In genomic region chr22:50603511-50604255, GRCh38 we compare ENCODE assay signal across 20 cellular contexts. TPM values are rescaled to one million over a fixed set of nuclear protein-coding genes. Genes with fewer than 3 reads are reported as not detected.
"Had no signal": no experiment of that assay in that cellular context is flagged by ENCODE, and none has a peak within 500 bp of the region (broad histone marks: within the 10 kb centered on the region; RNA-seq: fewer than 3 reads in every experiment).

No MANE protein-coding gene starts in this region.

- H3K4me1 ChIP-seq: gastrocnemius medialis had no signal

- H3K4me3 ChIP-seq: gastrocnemius medialis, heart right ventricle, upper lobe of left lung had no signal

- ATAC-seq: activated CD8-positive, alpha-beta T cell treated with anti-CD3 and anti-CD28 coated beads for 36 hours; gastrocnemius medialis; heart right ventricle; natural killer cell; sciatic nerve had no signal

- H3K4me3 Mint-ChIP-seq: activated B cell treated with CpG ODN at 0.5 μM for 24 hours; activated CD8-positive, alpha-beta T cell treated with anti-CD3 and anti-CD28 coated beads for 36 hours; activated naive CD8-positive, alpha-beta T cell treated with anti-CD3 and anti-CD28 coated beads, Interleukin-2, amount 10 ng/mL, durations not matched to agents 7 days and 5 days; T-helper 2 cell treated with Interferon-gamma antibody and Interleukin-4, amounts not matched to agents 5 μg/mL and 100 μg/mL, for 36 hours had no signal

- H3K36me3 Mint-ChIP-seq: activated naive CD8-positive, alpha-beta T cell treated with anti-CD3 and anti-CD28 coated beads, Interleukin-2, amount 10 ng/mL, durations not matched to agents 7 days and 5 days; natural killer cell had no signal

- H3K9me3 Mint-ChIP-seq: activated B cell treated with CpG ODN at 0.5 μM for 24 hours; activated CD8-positive, alpha-beta T cell treated with anti-CD3 and anti-CD28 coated beads for 36 hours; activated naive CD8-positive, alpha-beta T cell treated with anti-CD3 and anti-CD28 coated beads, Interleukin-2, amount 10 ng/mL, durations not matched to agents 7 days and 5 days; natural killer cell; stimulated activated naive CD8-positive, alpha-beta T cell treated with anti-CD3 and anti-CD28 coated beads, Interleukin-15, Interleukin-2, amounts not matched to agents 100 ng/mL and 50 ng/mL, for 24 hours; T-helper 2 cell treated with Interferon-gamma antibody and Interleukin-4, amounts not matched to agents 5 μg/mL and 100 μg/mL, for 36 hours had no signal

- H3K36me3 ChIP-seq: gastrocnemius medialis, heart right ventricle, upper lobe of left lung had no signal

- H3K27me3 Mint-ChIP-seq: brain had no signal

- H3K9me3 ChIP-seq: gastrocnemius medialis, heart right ventricle, upper lobe of left lung had no signal

- H3K27ac ChIP-seq: epithelial cell of prostate, gastrocnemius medialis, heart right ventricle, upper lobe of left lung had no signal

- DNase-seq: activated B cell treated with CpG ODN at 0.5 μM for 24 hours; activated CD4-positive, alpha-beta T cell treated with anti-CD3 and anti-CD28 coated beads for 48 hours; activated CD8-positive, alpha-beta T cell treated with anti-CD3 and anti-CD28 coated beads for 36 hours; activated naive CD4-positive, alpha-beta T cell; activated naive CD8-positive, alpha-beta T cell treated with anti-CD3 and anti-CD28 coated beads, Interleukin-2, amount 10 ng/mL, durations not matched to agents 7 days and 5 days; effector CD8-positive, alpha-beta T cell; gastrocnemius medialis; heart right ventricle; mesendoderm; natural killer cell; nucleus accumbens had no signal

- H3K27ac Mint-ChIP-seq: activated B cell treated with CpG ODN at 0.5 μM for 24 hours; activated CD8-positive, alpha-beta T cell treated with anti-CD3 and anti-CD28 coated beads for 36 hours; activated naive CD8-positive, alpha-beta T cell treated with anti-CD3 and anti-CD28 coated beads, Interleukin-2, amount 10 ng/mL, durations not matched to agents 7 days and 5 days; natural killer cell; progenitor cell of endocrine pancreas; stimulated activated naive CD8-positive, alpha-beta T cell treated with anti-CD3 and anti-CD28 coated beads, Interleukin-15, Interleukin-2, amounts not matched to agents 100 ng/mL and 50 ng/mL, for 24 hours; T-helper 2 cell treated with Interferon-gamma antibody and Interleukin-4, amounts not matched to agents 5 μg/mL and 100 μg/mL, for 36 hours had no signal

RNA-seq across cellular contexts. Expression of gene SYCE3, which starts 41.0 kb away (rescaled TPM):
- total RNA-seq: activated B cell treated with CpG ODN at 0.5 μM for 24 hours; activated CD8-positive, alpha-beta T cell treated with anti-CD3 and anti-CD28 coated beads for 36 hours; gastrocnemius medialis; natural killer cell; progenitor cell of endocrine pancreas; sciatic nerve; temporal lobe had no signal
- polyA plus RNA-seq: fibroblast of lung, heart right ventricle had no signal
